ENCODE assay signal across 28 cellular contexts in the genomic region with DNA sequence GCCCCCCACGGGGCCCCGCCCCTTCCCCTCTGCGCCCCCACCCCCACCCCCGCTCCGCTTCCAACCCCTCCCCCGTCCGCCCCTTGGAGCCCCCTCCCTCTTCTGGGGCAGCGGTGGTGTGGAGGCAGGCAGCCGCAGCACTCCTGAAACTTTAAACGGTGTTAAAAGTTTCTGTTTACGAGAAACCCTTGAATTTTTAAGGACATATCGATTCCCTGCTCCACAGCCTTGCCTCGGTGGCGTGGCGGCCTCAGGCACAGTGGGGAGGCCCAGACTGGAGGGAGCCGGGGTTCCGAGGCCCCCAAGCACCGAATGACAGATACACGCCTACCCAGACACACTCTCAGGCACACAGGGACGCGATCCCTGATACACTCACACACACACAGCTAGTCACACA. TPM values are rescaled to one million over a fixed set of nuclear protein-coding genes. Genes with fewer than 3 reads are reported as not detected.
"Had no signal": no experiment of that assay in that cellular context is flagged by ENCODE, and none has a peak within 500 bp of the region (broad histone marks: within the 10 kb centered on the region; RNA-seq: fewer than 3 reads in every experiment).

No MANE protein-coding gene starts in this region.

- H3K4me3 Mint-ChIP-seq: dendritic cell treated with granulocyte-macrophage colony-stimulating factor and Interleukin-4, amounts not matched to agents 40 ng/mL and 50 ng/mL, for 4 days; effector memory CD8-positive, alpha-beta T cell; memory B cell; naive B cell; nephron progenitor cell; stimulated activated naive B cell treated with anti-CD40 and anti-IgM and Interleukin-4, amounts not matched to agents 10 μg/mL and 1 μg/mL and 100 μg/mL, for 72 hours had no signal

- H3K27me3 ChIP-seq: esophagus muscularis mucosa, gastroesophageal sphincter, ovary, right atrium auricular region, sigmoid colon, stomach, transverse colon had no signal

- H3K27ac ChIP-seq: epithelial cell of prostate, esophagus muscularis mucosa, gastroesophageal sphincter, left ventricle myocardium inferior, lower lobe of right lung, ovary, right atrium auricular region, sigmoid colon, skin epidermis, stomach, thoracic aorta, transverse colon had no signal

- DNase-seq: effector memory CD8-positive, alpha-beta T cell; glutamatergic neuron; kidney; left cardiac atrium; left ventricle myocardium inferior; lower lobe of right lung; naive B cell; nephron progenitor cell; sigmoid colon; stimulated activated CD4-positive, alpha-beta T cell treated with anti-CD3 and anti-CD28 coated beads, Interleukin-2, amount 100 ng/mL, for 24 hours; stimulated activated CD4-positive, alpha-beta T cell treated with anti-CD3 and anti-CD28 coated beads, Interleukin-4, amount 100 ng/mL, for 4 hours; stimulated activated naive B cell treated with anti-CD40 and anti-IgM and Interleukin-4, amounts not matched to agents 10 μg/mL and 1 μg/mL and 100 μg/mL, for 72 hours; stomach; substantia nigra; transverse colon had no signal

- H3K36me3 Mint-ChIP-seq: memory B cell, naive B cell had no signal

- FAIRE-seq: colon, kidney had no signal

- H3K9me3 ChIP-seq: esophagus muscularis mucosa, gastroesophageal sphincter, left ventricle myocardium inferior, lower lobe of right lung, ovary, right atrium auricular region, sigmoid colon, stomach, thoracic aorta, transverse colon had no signal

- H3K36me3 ChIP-seq: esophagus muscularis mucosa, gastroesophageal sphincter, left ventricle myocardium inferior, lower lobe of right lung, ovary, right atrium auricular region, sigmoid colon, stomach, thoracic aorta, transverse colon had no signal

- ATAC-seq: effector memory CD8-positive, alpha-beta T cell; gastroesophageal sphincter; left cardiac atrium; lower lobe of right lung; stimulated activated naive B cell treated with anti-CD40 and anti-IgM and Interleukin-4, amounts not matched to agents 10 μg/mL and 1 μg/mL and 100 μg/mL, for 72 hours had no signal

- H3K27ac Mint-ChIP-seq: dendritic cell treated with granulocyte-macrophage colony-stimulating factor and Interleukin-4, amounts not matched to agents 40 ng/mL and 50 ng/mL, for 4 days; effector memory CD8-positive, alpha-beta T cell; memory B cell; nephron progenitor cell; stimulated activated naive B cell treated with anti-CD40 and anti-IgM and Interleukin-4, amounts not matched to agents 10 μg/mL and 1 μg/mL and 100 μg/mL, for 72 hours had no signal

- H3K4me3 ChIP-seq: esophagus muscularis mucosa, gastroesophageal sphincter, left ventricle myocardium inferior, lower lobe of right lung, ovary, right atrium auricular region, sigmoid colon, skin epidermis, stomach, thoracic aorta, transverse colon had no signal

- H3K9me3 Mint-ChIP-seq: dendritic cell treated with granulocyte-macrophage colony-stimulating factor and Interleukin-4, amounts not matched to agents 40 ng/mL and 50 ng/mL, for 4 days; effector memory CD8-positive, alpha-beta T cell; memory B cell; stimulated activated naive B cell treated with anti-CD40 and anti-IgM and Interleukin-4, amounts not matched to agents 10 μg/mL and 1 μg/mL and 100 μg/mL, for 72 hours had no signal

RNA-seq across cellular contexts. Expression of a gene that starts 21.1 kb away (rescaled TPM):
- total RNA-seq: fibroblast of villous mesenchyme, kidney, posterior vena cava, thoracic aorta, urinary bladder had no signal
- polyA plus RNA-seq: ovary, urinary bladder had no signal
